Comparison of ENCODE assay signal across 12 cellular contexts in the genomic region with DNA sequence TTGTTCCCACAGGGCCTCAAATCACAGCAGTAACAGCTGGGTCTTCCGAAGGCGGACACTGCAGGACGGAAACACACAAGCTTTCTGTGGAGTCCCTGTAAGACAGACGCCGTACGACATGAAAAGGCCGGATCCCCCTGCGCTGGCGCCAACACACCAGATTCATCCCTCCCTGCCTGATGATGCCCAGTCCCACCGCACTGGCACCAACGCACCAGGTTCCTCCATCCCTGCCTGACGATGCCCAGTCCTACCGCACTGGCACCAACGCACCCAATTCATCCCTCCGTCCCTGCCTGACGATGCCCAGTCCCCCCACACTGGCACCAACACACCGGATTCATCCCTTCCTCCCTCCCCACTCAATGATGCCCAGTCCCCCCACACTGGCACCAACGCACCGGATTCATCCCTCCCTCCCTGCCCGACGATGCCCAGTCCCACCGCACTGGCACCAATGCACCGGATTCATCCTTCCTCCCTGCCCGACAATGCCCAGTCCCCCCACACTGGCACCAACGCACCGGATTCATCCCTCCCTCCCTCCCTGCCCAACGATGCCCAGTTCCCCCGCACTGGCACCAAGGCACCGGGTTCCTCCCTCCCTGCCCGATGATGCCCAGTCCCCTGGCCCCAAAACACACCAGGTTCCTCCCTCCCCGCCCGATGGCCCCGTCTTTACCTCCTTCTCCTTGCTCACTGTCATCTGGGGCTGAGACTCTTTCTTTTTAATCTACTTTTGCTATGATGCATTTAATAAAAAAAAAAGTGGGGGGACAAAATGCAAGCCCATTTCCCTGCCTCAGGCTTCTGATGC. TPM values are rescaled to one million over a fixed set of nuclear protein-coding genes. Genes with fewer than 3 reads are reported as not detected.
DNase-seq lines count a peak whose midpoint lies in the region; ATAC-seq and TF ChIP-seq lines count a peak whose summit lies in the region.
"Had no signal": no experiment of that assay in that cellular context is flagged by ENCODE, and none has a peak within 500 bp of the region (broad histone marks: within the 10 kb centered on the region; RNA-seq: fewer than 3 reads in every experiment).

No MANE protein-coding gene starts in this region.

- no peak overlapping the region for H2BK120ac ChIP-seq in neuronal stem cell (ENCODE audit: low read depth, low read length)

- H3K27ac Mint-ChIP-seq in CD4-positive, alpha-beta T cell, result peak overlapping the region; percentile 87
- H3K27ac Mint-ChIP-seq: activated CD4-positive, alpha-beta T cell treated with anti-CD3 and anti-CD28 coated beads, Interleukin-2, amount 10 ng/mL, durations not matched to agents 24 days and 14 days had no signal

- H2BK5ac ChIP-seq in neuronal stem cell (ENCODE audit: low read length), result no peak overlapping the region

- no peaks in the 10 kb centered on the region for H3K9me3 ChIP-seq in CD4-positive, alpha-beta T cell (ENCODE audit: control insufficient read depth, low read length)
- H3K9me3 ChIP-seq in esophagus squamous epithelium (no peaks in the 10 kb centered on the region), neuronal stem cell (replicated peaks in 1 of 2; ENCODE audit: control insufficient read depth in 2 of 2, insufficient read depth in 1 of 2, low read depth in 1 of 2, low read length in 2 of 2) (peaks cover 0 to 8% of the 10 kb centered on the region in 2 donors)

- H3K18ac ChIP-seq in neuronal stem cell (ENCODE audit: low read length), result peak overlapping the region; percentile 50

- peak overlapping the region; percentile 38 for H2AK5ac ChIP-seq in neuronal stem cell (ENCODE audit: low read depth, low read length)

- H3K27me3 ChIP-seq in CD4-positive, alpha-beta T cell (ENCODE audit: control insufficient read depth, insufficient read depth, low read length), result no peaks in the 10 kb centered on the region
- H3K27me3 ChIP-seq in esophagus squamous epithelium, result peaks cover 0 to 58% (median 0%) of the 10 kb centered on the region in 4 donors
- no peaks in the 10 kb centered on the region for H3K27me3 ChIP-seq in neuronal stem cell (ENCODE audit: control insufficient read depth in 3 of 3, insufficient read depth in 3 of 3, low read depth in 1 of 3, low read length in 3 of 3)

- WGBS in esophagus squamous epithelium, 2 donors, result 87% methylated on average over 33 of the region's 33 CpGs
- WGBS in neuronal stem cell (ENCODE audit: extremely low coverage in 2 of 2, insufficient read length in 2 of 2, insufficient replicate concordance in 1 of 2), 2 donors, result no CpG with 5 or more reads among the region's 33 CpGs

- no peaks in the 10 kb centered on the region for H3K27me3 Mint-ChIP-seq in CD4-positive, alpha-beta T cell
- H3K27me3 Mint-ChIP-seq: activated CD4-positive, alpha-beta T cell treated with anti-CD3 and anti-CD28 coated beads, Interleukin-2, amount 10 ng/mL, durations not matched to agents 24 days and 14 days had no signal

- no peak for TF ChIP-seq POLR2A in esophagus squamous epithelium (IDR thresholded peaks at IDR 0.05)

- no peak overlapping the region for H4K8ac ChIP-seq in neuronal stem cell (ENCODE audit: low read depth, low read length)

- H3K27ac ChIP-seq in CD4-positive, alpha-beta T cell (ENCODE audit: low read depth, low read length), result no peak overlapping the region
- H3K27ac ChIP-seq in RWPE1 (peak overlapping the region; percentile 78; the same call in 1 of the 2 replicates), esophagus squamous epithelium (peak overlapping the region in 3 of 4 donors; percentile 55 to 85 (median 78)), neuronal stem cell (replicated peaks; ENCODE audit: low read length) (no peak overlapping the region)

- H4K91ac ChIP-seq in neuronal stem cell (ENCODE audit: low read depth, low read length, poor library complexity), result no peak overlapping the region

- H3K79me1 ChIP-seq in neuronal stem cell (ENCODE audit: low read depth, low read length), result peaks cover 11% of the 10 kb centered on the region

- H2BK12ac ChIP-seq in neuronal stem cell (ENCODE audit: low read length), result peak overlapping the region; percentile 95

- no peaks in the 10 kb centered on the region for H3K9me3 Mint-ChIP-seq in CD4-positive, alpha-beta T cell
- H3K9me3 Mint-ChIP-seq: activated CD4-positive, alpha-beta T cell treated with anti-CD3 and anti-CD28 coated beads, Interleukin-2, amount 10 ng/mL, durations not matched to agents 24 days and 14 days had no signal

- TF ChIP-seq CTCF in CD4-positive, alpha-beta T cell (IDR thresholded peaks at IDR 0.05), result no peak
- TF ChIP-seq CTCF in RWPE1 (conservative IDR thresholded peaks at IDR 0.05; ENCODE audit: low read depth) (no peak), esophagus squamous epithelium (IDR thresholded peaks at IDR 0.05) (no peak)

- H3K14ac ChIP-seq in neuronal stem cell (ENCODE audit: low read length), result no peak overlapping the region

- peaks cover 14 to 34% (median 17%) of the 10 kb centered on the region in 3 donors for H3K4me1 ChIP-seq in esophagus squamous epithelium
- peaks cover 26 to 43% of the 10 kb centered on the region in 2 donors for H3K4me1 ChIP-seq in neuronal stem cell (ENCODE audit: control insufficient read depth in 2 of 2, insufficient read depth in 1 of 2, low read depth in 1 of 2, low read length in 2 of 2)

- H2BK15ac ChIP-seq in neuronal stem cell (ENCODE audit: low read length), result no peak overlapping the region

- no peak overlapping the region for H3K9ac ChIP-seq in neuronal stem cell (ENCODE audit: low read depth, low read length, poor library complexity)

- H3K36me3 ChIP-seq in esophagus squamous epithelium, result peaks cover 0 to 12% (median 0%) of the 10 kb centered on the region in 3 donors
- H3K36me3 ChIP-seq in neuronal stem cell (replicated peaks in 1 of 2; ENCODE audit: control insufficient read depth in 2 of 2, insufficient read depth in 2 of 2, low read length in 2 of 2), result peaks cover 0 to 38% of the 10 kb centered on the region in 2 donors

- H3K4me3 Mint-ChIP-seq in CD4-positive, alpha-beta T cell, result peak overlapping the region; percentile 71
- H3K4me3 Mint-ChIP-seq: activated CD4-positive, alpha-beta T cell treated with anti-CD3 and anti-CD28 coated beads, Interleukin-2, amount 10 ng/mL, durations not matched to agents 24 days and 14 days had no signal

- no peak overlapping the region for H2AFZ ChIP-seq in neuronal stem cell (ENCODE audit: low read length)

- intact Hi-C loops in CD4-positive, alpha-beta T cell (cut with DNase I, micrococcal nuclease), result no loop called here
- intact Hi-C loops in esophagus squamous epithelium (cut with DNase I), result no loop called here

- POLR2A ChIA-PET in CD4-positive, alpha-beta T cell (lab: Charles Lee), result interaction anchor here (0.8 to 1.2 kb wide), 2 partner anchors 9 to 10 kb away, joined by 3 to 4 read pairs; no protein-coding TSS in a partner anchor
- POLR2A ChIA-PET in RWPE1 (lab: Yijun Ruan, JAX; ENCODE audit: low non-redundant PET), result no interaction called here

- no peak overlapping the region for H3K23ac ChIP-seq in neuronal stem cell (ENCODE audit: low read depth, low read length, poor library complexity)

- peaks cover 58% of the 10 kb centered on the region for H3K4me1 Mint-ChIP-seq in CD4-positive, alpha-beta T cell (ENCODE audit: low read depth)

- H3K36me3 Mint-ChIP-seq in CD4-positive, alpha-beta T cell (ENCODE audit: low read depth), result peaks cover 85% of the 10 kb centered on the region

- CTCF ChIA-PET in CD4-positive, alpha-beta T cell (lab: Charles Lee), result interaction anchor here (0.5 kb wide), 1 partner anchor 236 kb away, joined by 3 read pairs; no protein-coding TSS in a partner anchor
- CTCF ChIA-PET in RWPE1 (lab: Yijun Ruan, JAX), result interaction anchor here (0.6 kb wide), 1 partner anchor 841 kb away, joined by 5 read pairs; no protein-coding TSS in a partner anchor

- no peak for ATAC-seq in CD4-positive, alpha-beta T cell (ENCODE audit: poor library complexity)

- no peak for DNase-seq in CD4-positive, alpha-beta T cell
- DNase-seq in RWPE1 (ENCODE audit: low spot score) (no peak), esophagus squamous epithelium (lab: John Stamatoyannopoulos, UW) (no peak), neuronal stem cell (ENCODE audit: low spot score) (no peak), SW480 (ENCODE audit: low spot score) (no peak), HUDEP-2 (lab: John Stamatoyannopoulos, UW; ENCODE audit: unreplicated experiment in 76 of 76) (no peak), SKM-1 treated with dmso at 0.1 percent for 144 hours (lab: John Stamatoyannopoulos, UW; ENCODE audit: unreplicated experiment) (no peak)
- DNase-seq in activated CD8-positive, alpha-beta memory T cell treated with anti-CD3 and anti-CD28 coated beads for 24 hours, result no peak
- DNase-seq: activated CD4-positive, alpha-beta T cell treated with anti-CD3 and anti-CD28 coated beads, Interleukin-2, amount 10 ng/mL, durations not matched to agents 24 days and 14 days; GDM1; NCI-H2171 treated with DMSO at 0.1 percent for 48 hours; T-helper 1 cell had no signal

- no peak overlapping the region for H3K4ac ChIP-seq in neuronal stem cell (ENCODE audit: low read length)

- H3K4me3 ChIP-seq in esophagus squamous epithelium, result no peak overlapping the region
- H3K4me3 ChIP-seq in neuronal stem cell (ENCODE audit: low read length in 2 of 2), result no peak overlapping the region

- no peak overlapping the region for H3K4me2 ChIP-seq in neuronal stem cell (ENCODE audit: insufficient read depth, low read length, poor library complexity, severe bottlenecking)

RNA-seq across cellular contexts. Expression of a gene that starts 55.1 kb away (rescaled TPM):
- total RNA-seq in CD4-positive, alpha-beta T cell, result 100 to 1,000 TPM; 181 to 184 TPM
- 1 to 10 TPM; 1.4 to 8.8 (median 3.1) TPM for total RNA-seq in esophagus squamous epithelium
- polyA plus RNA-seq in neuronal stem cell (2013, experiment 1 of 2), result 9.5 TPM
- polyA plus RNA-seq in neuronal stem cell (2013, experiment 2 of 2), result 8.9 TPM

Comparison
In these comparisons a context has a peak if more than half of its experiments do, and no peak if none do; other contexts are left out.
1. H3K27ac ChIP-seq: peak in RWPE1 (single experiment) and esophagus squamous epithelium (3 of 4); none in CD4-positive, alpha-beta T cell (single experiment) and neuronal stem cell (single experiment).
2. RNA of a gene that starts 55.1 kb away (total RNA-seq): 181 to 184 TPM in CD4-positive, alpha-beta T cell; 1.4 to 8.8 TPM in esophagus squamous epithelium; every median in the first group is over 10 times any median in the second.